ENCODE assay signal across 8 cellular contexts in genomic region chr4:23889368-23889767, GRCh38. TPM values are rescaled to one million over a fixed set of nuclear protein-coding genes. Genes with fewer than 3 reads are reported as not detected.
DNase-seq lines count a peak whose midpoint lies in the region; ATAC-seq and TF ChIP-seq lines count a peak whose summit lies in the region.

No MANE protein-coding gene starts in this region.

- POLR2A ChIA-PET in Panc1 (lab: Charles Lee), result no interaction called here

- TF ChIP-seq CTCF in AG09309 (IDR thresholded peaks at IDR 0.05; ENCODE audit: control insufficient read depth, insufficient read depth, low read depth, low read length, missing control alignments), result no peak
- TF ChIP-seq CTCF in Panc1 (IDR thresholded peaks at IDR 0.05), result no peak
- no peak for TF ChIP-seq CTCF in fibroblast of mammary gland (conservative IDR thresholded peaks at IDR 0.05; ENCODE audit: control insufficient read depth, insufficient read depth, low read depth, low read length)
- TF ChIP-seq CTCF in parathyroid adenoma (IDR thresholded peaks at IDR 0.05), result no peak

- CTCF ChIA-PET in Panc1 (lab: Charles Lee), result interaction anchor here (0.5 kb wide), 1 partner anchor 342 kb away, joined by 3 read pairs; no protein-coding TSS in a partner anchor

- H3K27ac ChIP-seq in Panc1 (ENCODE audit: low read length), result no peak overlapping the region
- H3K27ac ChIP-seq in parathyroid adenoma, result peak overlapping the region; percentile 98

- H3K79me2 ChIP-seq in parathyroid adenoma, result peaks cover 6% of the 10 kb centered on the region

- no peaks in the 10 kb centered on the region for H3K36me3 ChIP-seq in Panc1 (ENCODE audit: control insufficient read depth, insufficient read depth, low read length)
- no peaks in the 10 kb centered on the region for H3K36me3 ChIP-seq in parathyroid adenoma (ENCODE audit: control insufficient read depth, insufficient read depth, low read length)

- H3K27me3 ChIP-seq in Panc1 (ENCODE audit: control insufficient read depth, insufficient read depth, low read length) (no peaks in the 10 kb centered on the region; the same call in 1 of the 2 replicates), parathyroid adenoma (ENCODE audit: control insufficient read depth, insufficient read depth, low read length) (no peaks in the 10 kb centered on the region)

- peak overlapping the region; percentile 84 for H3K9ac ChIP-seq in parathyroid adenoma

- H3K9me3 ChIP-seq in Panc1 (ENCODE audit: control insufficient read depth, insufficient read depth, low read depth, low read length), result no peaks in the 10 kb centered on the region
- no peaks in the 10 kb centered on the region for H3K9me3 ChIP-seq in parathyroid adenoma (ENCODE audit: control insufficient read depth, low read length)

- H3K4me3 ChIP-seq in AG09309 (ENCODE audit: control insufficient read depth, low read depth, low read length) (peak overlapping the region; percentile 48), Panc1 (ENCODE audit: low read depth in 2 of 2, low read length in 2 of 2) (peak overlapping the region; percentile 20 to 57), fibroblast of mammary gland (ENCODE audit: control insufficient read depth, low read depth, low read length) (peak overlapping the region; percentile 51), parathyroid adenoma (ENCODE audit: low read depth, low read length) (peak overlapping the region; percentile 95)

- no peak overlapping the region for H2AFZ ChIP-seq in parathyroid adenoma

- H3K4me1 ChIP-seq in Panc1 (ENCODE audit: control insufficient read depth, insufficient read depth, low read length), result no peaks in the 10 kb centered on the region
- H3K4me1 ChIP-seq in parathyroid adenoma, result peaks cover 17% of the 10 kb centered on the region

- no peak for ATAC-seq in Panc1
- no peak for ATAC-seq in HG03280 (IDR thresholded peaks at IDR 0.05; ENCODE audit: unreplicated experiment)

- peak overlapping the region; percentile 75 for H3K4me2 ChIP-seq in parathyroid adenoma (ENCODE audit: low read length)

- intact Hi-C loops in Panc1 (cut with micrococcal nuclease; ENCODE audit: unreplicated experiment), result no loop called here

- in situ Hi-C loops in Panc1 (cut with HindIII; ENCODE audit: low pct_unique_long_range_greater_than_20kb, low sequenced_read_pairs), result no loop called here

- BruUV-seq in Panc1 (replicated peaks; lab: Mats Ljungman, UMichigan), result no TSS peak

- DNase-seq in AG09309 (ENCODE audit: low read depth) (no peak), Panc1 (ENCODE audit: low read depth, low spot score) (no peak), fibroblast of mammary gland (ENCODE audit: low read depth) (no peak), activated gamma-delta T cell treated with Interleukin-2 at 50 U/mL for 16 hours (no peak), anterior cingulate cortex (lab: John Stamatoyannopoulos, UW) (no peak)
- DNase-seq in stimulated activated CD8-positive, alpha-beta memory T cell treated with anti-CD3 and anti-CD28 coated beads, Interleukin-4, amount 100 ng/mL, for 48 hours, result no peak

RNA-seq across cellular contexts. Expression of gene PPARGC1A, which starts 0.5 kb away (rescaled TPM):
- 0.59 TPM for total RNA-seq in Panc1 (2021; ENCODE audit: unreplicated experiment)
- polyA plus RNA-seq in Panc1 (2012; ENCODE audit: insufficient read length), result not detected

Comparison
In these comparisons a context has a peak if more than half of its experiments do, and no peak if none do; other contexts are left out.
1. H3K4me3 ChIP-seq: peak in every context shown above with its lines; median percentile 95 in parathyroid adenoma; 51 in fibroblast of mammary gland; 48 in AG09309; 38 in Panc1.